ENCODE assay signal across 8 cellular contexts in the genomic region with DNA sequence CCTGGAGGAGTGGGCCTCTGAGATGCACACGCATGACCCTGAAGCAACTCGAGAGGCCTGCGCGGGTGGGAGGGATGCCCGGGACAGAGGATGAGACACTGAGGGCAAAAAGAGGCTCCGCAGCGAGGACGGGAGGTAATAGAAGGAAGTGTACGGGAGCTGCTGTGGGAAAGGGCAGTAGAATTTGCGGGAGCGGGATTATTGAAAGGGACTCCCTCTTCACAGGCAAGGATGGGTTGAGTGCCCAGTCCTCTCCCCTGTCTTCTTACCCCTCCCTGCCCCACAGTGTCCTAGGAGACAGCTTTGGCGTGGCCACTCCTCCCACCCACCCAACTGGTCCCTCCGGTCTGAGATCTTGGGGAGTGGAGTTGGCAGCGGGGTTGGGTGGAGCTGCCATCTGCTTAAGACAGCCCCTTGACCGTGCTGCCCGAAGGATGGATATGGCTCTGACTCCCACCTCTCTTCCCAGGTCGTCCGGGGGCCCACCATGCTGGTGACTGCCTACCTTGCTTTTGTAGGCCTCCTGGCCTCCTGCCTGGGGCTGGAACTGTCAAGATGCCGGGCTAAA. TPM values are rescaled to one million over a fixed set of nuclear protein-coding genes. Genes with fewer than 3 reads are reported as not detected.
DNase-seq lines count a peak whose midpoint lies in the region; ATAC-seq, FAIRE-seq and TF ChIP-seq lines count a peak whose summit lies in the region.

No MANE protein-coding gene starts in this region.

- TF ChIP-seq POLR2A in GM12891 (IDR thresholded peaks at IDR 0.05; ENCODE audit: low read depth, low read length) (no peak), upper lobe of left lung (IDR thresholded peaks at IDR 0.05) (no peak)

- FAIRE-seq in GM12891 (lab: Jason Lieb, UNC) = peak; percentile 13

- 8 to 11% methylated on average over 19 of the region's 19 CpGs for WGBS in lung, 2 donors
- WGBS in upper lobe of left lung, 2 donors = 5 to 11% methylated on average over 16 to 17 of the region's 19 CpGs

- DNase-seq in GM12891 (ENCODE audit: insufficient read length, low spot score) (no peak), NCI-H460 (ENCODE audit: extremely low read depth, low read depth) (peak; percentile 4), lung (ENCODE audit: low spot score) (peak; percentile 52), upper lobe of left lung (peak in 1 of 2 donors; percentile 45), middle frontal gyrus (ENCODE audit: extremely low spot score, low spot score) (no peak), EL (no peak)

- ATAC-seq in lung (ENCODE audit: insufficient read depth, low FRiP score) (peak; percentile 3), upper lobe of left lung (ENCODE audit: low FRiP score in 2 of 2) (peak; percentile 24 to 73), HG03460 (IDR thresholded peaks at IDR 0.05; ENCODE audit: unreplicated experiment) (no peak)

- peak overlapping the region; percentile 82 for H3K27ac ChIP-seq in cingulate gyrus (ENCODE audit: low read depth, low read length)
- H3K27ac ChIP-seq in lung (ENCODE audit: low read depth in 1 of 2, low read length in 1 of 2) = peak overlapping the region; percentile 89 to 93
- peak overlapping the region; percentile 83 to 95 (median 88) for H3K27ac ChIP-seq in upper lobe of left lung

- H3K27me3 ChIP-seq in lung (ENCODE audit: control insufficient read depth, insufficient read depth) = no peaks in the 10 kb centered on the region
- H3K27me3 ChIP-seq in upper lobe of left lung = no peaks in the 10 kb centered on the region

- H3K36me3 ChIP-seq in lung (ENCODE audit: control insufficient read depth in 2 of 2, insufficient read depth in 2 of 2, low read length in 2 of 2) = peaks cover 0 to 15% of the 10 kb centered on the region in 2 donors
- peaks cover 0 to 25% (median 19%) of the 10 kb centered on the region in 4 donors for H3K36me3 ChIP-seq in upper lobe of left lung

- TF ChIP-seq CTCF in lung (IDR thresholded peaks at IDR 0.05; ENCODE audit: control extremely low read depth, extremely low read depth) = no peak
- peak in 1 of 6 experiments; percentile 3 for TF ChIP-seq CTCF in upper lobe of left lung (IDR thresholded peaks at IDR 0.05)

- no peak for TF ChIP-seq EP300 in upper lobe of left lung (IDR thresholded peaks at IDR 0.05)

- H3K4me1 ChIP-seq in lung (ENCODE audit: control insufficient read depth in 2 of 2, insufficient read depth in 2 of 2, low read length in 2 of 2) (peaks cover 0 to 12% of the 10 kb centered on the region in 2 donors), upper lobe of left lung (peaks cover 24 to 31% (median 25%) of the 10 kb centered on the region in 4 donors)

- H3K9me3 ChIP-seq in lung (ENCODE audit: control insufficient read depth in 2 of 2, insufficient read depth in 1 of 2, low read length in 1 of 2) = no peaks in the 10 kb centered on the region
- H3K9me3 ChIP-seq in upper lobe of left lung = no peaks in the 10 kb centered on the region

- H3K4me3 ChIP-seq in lung = peak overlapping the region; percentile 98
- peak overlapping the region; percentile 71 to 87 (median 74) for H3K4me3 ChIP-seq in upper lobe of left lung

TF ChIP-seq in GM12891, 5 proteins besides CTCF, POLR2A, EP300 and RAD21:
- TF ChIP-seq POLR2AphosphoS5 (IDR thresholded peaks at IDR 0.05; ENCODE audit: low read depth, low read length) = no peak
- TF ChIP-seq TAF1 (IDR thresholded peaks at IDR 0.05; ENCODE audit: low read depth, low read length) = no peak
- TF ChIP-seq SPI1 (IDR thresholded peaks at IDR 0.05; ENCODE audit: low read depth, low read length) = no peak
- TF ChIP-seq POU2F2 (IDR thresholded peaks at IDR 0.05; ENCODE audit: low read depth, low read length) = no peak
- no peak for TF ChIP-seq PAX5 (IDR thresholded peaks at IDR 0.05; ENCODE audit: insufficient read depth, low read length, severe bottlenecking)

RNA-seq across cellular contexts. Expression of a gene that starts 15.7 kb away (rescaled TPM):
- polyA plus RNA-seq in GM12891 (2012; ENCODE audit: low read depth, missing spikeins) = 11.6 TPM
- total RNA-seq in NCI-H460 (2014; rRNA removed; shearing (Covaris generic)) = 12.3 and 15.7 TPM in 2 replicates
- polyA plus RNA-seq in NCI-H460 (2014; cell fraction: nucleus; rRNA removed) = 64.6 and 85.2 TPM in 2 replicates
- total RNA-seq in lung (1 to 10 TPM; 2.0 to 6.7 TPM), upper lobe of left lung (1 to 10 TPM; 1.5 to 5.3 (median 2.1) TPM)
- under 1 TPM; 0.77 to 0.97 TPM for polyA plus RNA-seq in lung

RNA-seq across cellular contexts. Expression of a gene that starts 20.4 kb away (rescaled TPM):
- 4.0 TPM for polyA plus RNA-seq in GM12891 (2012; ENCODE audit: low read depth, missing spikeins)
- 8.5 and 12.0 TPM in 2 replicates for total RNA-seq in NCI-H460 (2014; rRNA removed; shearing (Covaris generic))
- polyA plus RNA-seq in NCI-H460 (2014; cell fraction: nucleus; rRNA removed) = 12.2 and 17.9 TPM in 2 replicates
- 10 to 100 TPM; 27.8 to 29.7 TPM for total RNA-seq in lung
- polyA plus RNA-seq in lung = 10 to 100 TPM; 12.0 to 14.2 TPM
- total RNA-seq in upper lobe of left lung = 10 to 100 TPM; 21.2 to 43.0 (median 32.1) TPM

RNA-seq across cellular contexts. Expression of a gene that starts 42.9 kb away (rescaled TPM):
- 829 TPM for polyA plus RNA-seq in GM12891 (2012; ENCODE audit: low read depth, missing spikeins)
- 346 and 357 TPM in 2 replicates for total RNA-seq in NCI-H460 (2014; rRNA removed; shearing (Covaris generic))
- 442 and 507 TPM in 2 replicates for polyA plus RNA-seq in NCI-H460 (2014; cell fraction: nucleus; rRNA removed)
- total RNA-seq in lung = 100 to 1,000 TPM; 351 to 361 TPM
- 1,000 to 10,000 TPM in 1 of 2 donors, 100 to 1,000 TPM in 1; 649 to 1,722 TPM for polyA plus RNA-seq in lung
- total RNA-seq in upper lobe of left lung = 100 to 1,000 TPM; 374 to 580 (median 445) TPM

RNA-seq across cellular contexts. Expression of a gene that starts 45.4 kb away (rescaled TPM):
- 154 TPM for polyA plus RNA-seq in GM12891 (2012; ENCODE audit: low read depth, missing spikeins)
- total RNA-seq in NCI-H460 (2014; rRNA removed; shearing (Covaris generic)) = not detected in 2 replicates
- 0.54 TPM in 1 of 2 replicates, not detected in the other for polyA plus RNA-seq in NCI-H460 (2014; cell fraction: nucleus; rRNA removed)
- 1 to 10 TPM; 2.3 to 7.9 TPM for total RNA-seq in lung
- polyA plus RNA-seq in lung = 1 to 10 TPM; 3.9 to 6.1 TPM
- total RNA-seq in upper lobe of left lung = 10 to 100 TPM in 1 of 6 donors, 1 to 10 TPM in 5; 3.1 to 12.9 (median 4.7) TPM

RNA-seq across cellular contexts. Expression of a gene that starts 47.1 kb away (rescaled TPM):
- 57.8 TPM for polyA plus RNA-seq in GM12891 (2012; ENCODE audit: low read depth, missing spikeins)
- total RNA-seq in NCI-H460 (2014; rRNA removed; shearing (Covaris generic)) = 112 and 124 TPM in 2 replicates
- polyA plus RNA-seq in NCI-H460 (2014; cell fraction: nucleus; rRNA removed) = 60.8 and 68.9 TPM in 2 replicates
- 10 to 100 TPM; 22.1 to 63.5 TPM for total RNA-seq in lung
- 10 to 100 TPM; 56.1 to 88.9 TPM for polyA plus RNA-seq in lung
- total RNA-seq in upper lobe of left lung = 10 to 100 TPM; 29.1 to 50.7 (median 34.8) TPM

Comparison
In these comparisons a context has a peak if more than half of its experiments do, and no peak if none do; other contexts are left out.
1. DNase-seq: peak in NCI-H460 (single experiment) and lung (single experiment); none in GM12891 (single experiment), middle frontal gyrus (single experiment) and EL (single experiment).
2. Peak in every context shown above with its lines, with median percentiles within 50 percentile points of each other: H3K27ac ChIP-seq.